12 cellular contexts compared by ENCODE assay signal in the genomic region with DNA sequence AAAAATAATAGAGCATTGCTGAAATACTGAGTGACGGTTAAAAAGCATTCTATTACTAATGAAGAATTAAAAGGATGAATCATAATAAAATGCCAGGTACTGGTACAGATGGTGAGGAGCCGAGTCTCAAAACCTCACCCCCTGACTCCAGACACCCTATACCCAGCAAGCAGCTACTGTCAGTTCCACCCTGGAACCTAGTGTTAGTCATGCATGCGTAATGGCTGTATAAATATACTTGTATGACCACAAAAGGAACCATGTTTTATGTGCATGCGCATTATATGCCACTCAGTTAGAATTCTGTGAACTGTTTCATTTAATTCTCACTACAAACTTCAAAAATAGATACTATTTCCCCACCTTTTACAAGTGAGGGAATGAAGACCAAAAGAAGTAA.
"Had no signal": no experiment of that assay in that cellular context is flagged by ENCODE, and none has a peak within 500 bp of the region (broad histone marks: within the 10 kb centered on the region; RNA-seq: fewer than 3 reads in every experiment).

No MANE protein-coding gene starts in this region.

- H3K4me3 ChIP-seq: colonic mucosa had no signal

- H3K27me3 ChIP-seq: colonic mucosa had no signal

- H3K27me3 Mint-ChIP-seq: activated CD8-positive, alpha-beta memory T cell treated with anti-CD3 and anti-CD28 coated beads, Interleukin-2, amount 10 ng/mL, durations not matched to agents 7 days and 5 days; activated naive CD4-positive, alpha-beta T cell treated with anti-CD3 and anti-CD28 coated beads, Interleukin-2, amount 10 ng/mL, durations not matched to agents 7 days and 5 days; natural killer cell treated with Interleukin-12 subunit alpha and Interleukin-12 subunit beta and Interleukin-15 and Interleukin-18, amount 100 ng/mL, for 72 hours had no signal

- H3K4me3 Mint-ChIP-seq: activated CD8-positive, alpha-beta memory T cell treated with anti-CD3 and anti-CD28 coated beads, Interleukin-2, amount 10 ng/mL, durations not matched to agents 7 days and 5 days; activated naive CD4-positive, alpha-beta T cell treated with anti-CD3 and anti-CD28 coated beads, Interleukin-2, amount 10 ng/mL, durations not matched to agents 7 days and 5 days; natural killer cell treated with Interleukin-12 subunit alpha and Interleukin-12 subunit beta and Interleukin-15 and Interleukin-18, amount 100 ng/mL, for 72 hours; stimulated activated effector memory CD8-positive, alpha-beta T cell treated with anti-CD3 and anti-CD28 coated beads, Interleukin-12 subunit alpha, Interleukin-12 subunit beta, amount 100 ng/mL, for 72 hours had no signal

- H3K9me3 Mint-ChIP-seq: activated naive CD4-positive, alpha-beta T cell treated with anti-CD3 and anti-CD28 coated beads, Interleukin-2, amount 10 ng/mL, durations not matched to agents 7 days and 5 days had no signal

- H3K36me3 ChIP-seq: colonic mucosa had no signal

- H3K4me1 ChIP-seq: colonic mucosa had no signal

- DNase-seq: activated CD4-positive, alpha-beta T cell treated with anti-CD3 and anti-CD28 coated beads, Interleukin-2, amount 50 U/mL, for 4 hours; activated CD8-positive, alpha-beta memory T cell treated with anti-CD3 and anti-CD28 coated beads, Interleukin-2, amount 10 ng/mL, durations not matched to agents 7 days and 5 days; activated naive CD4-positive, alpha-beta T cell treated with anti-CD3 and anti-CD28 coated beads, Interleukin-2, amount 10 ng/mL, durations not matched to agents 7 days and 5 days; activated T-cell treated with anti-CD3 and anti-CD28 coated beads, Interleukin-2, amount 50 U/mL, for 1 hour; caudate nucleus; colonic mucosa; head of caudate nucleus; stimulated activated CD4-positive, alpha-beta T cell treated with anti-CD3 and anti-CD28 coated beads, Interleukin-12 subunit alpha, Interleukin-12 subunit beta, amount 100 ng/mL, for 4 hours; stimulated activated CD4-positive, alpha-beta T cell treated with anti-CD3 and anti-CD28 coated beads, Interleukin-2, amount 100 ng/mL, for 24 hours had no signal

- H3K36me3 Mint-ChIP-seq: activated CD8-positive, alpha-beta memory T cell treated with anti-CD3 and anti-CD28 coated beads, Interleukin-2, amount 10 ng/mL, durations not matched to agents 7 days and 5 days; activated naive CD4-positive, alpha-beta T cell treated with anti-CD3 and anti-CD28 coated beads, Interleukin-2, amount 10 ng/mL, durations not matched to agents 7 days and 5 days; natural killer cell treated with Interleukin-12 subunit alpha and Interleukin-12 subunit beta and Interleukin-15 and Interleukin-18, amount 100 ng/mL, for 72 hours; stimulated activated effector memory CD8-positive, alpha-beta T cell treated with anti-CD3 and anti-CD28 coated beads, Interleukin-12 subunit alpha, Interleukin-12 subunit beta, amount 100 ng/mL, for 72 hours had no signal

- H3K27ac Mint-ChIP-seq: activated CD8-positive, alpha-beta memory T cell treated with anti-CD3 and anti-CD28 coated beads, Interleukin-2, amount 10 ng/mL, durations not matched to agents 7 days and 5 days; activated naive CD4-positive, alpha-beta T cell treated with anti-CD3 and anti-CD28 coated beads, Interleukin-2, amount 10 ng/mL, durations not matched to agents 7 days and 5 days; natural killer cell treated with Interleukin-12 subunit alpha and Interleukin-12 subunit beta and Interleukin-15 and Interleukin-18, amount 100 ng/mL, for 72 hours; stimulated activated effector memory CD8-positive, alpha-beta T cell treated with anti-CD3 and anti-CD28 coated beads, Interleukin-12 subunit alpha, Interleukin-12 subunit beta, amount 100 ng/mL, for 72 hours had no signal

- H3K27ac ChIP-seq: colonic mucosa had no signal

- H3K4me1 Mint-ChIP-seq: activated CD8-positive, alpha-beta memory T cell treated with anti-CD3 and anti-CD28 coated beads, Interleukin-2, amount 10 ng/mL, durations not matched to agents 7 days and 5 days; activated naive CD4-positive, alpha-beta T cell treated with anti-CD3 and anti-CD28 coated beads, Interleukin-2, amount 10 ng/mL, durations not matched to agents 7 days and 5 days; stimulated activated effector memory CD8-positive, alpha-beta T cell treated with anti-CD3 and anti-CD28 coated beads, Interleukin-12 subunit alpha, Interleukin-12 subunit beta, amount 100 ng/mL, for 72 hours had no signal

- H3K9me3 ChIP-seq: colonic mucosa had no signal

- ATAC-seq: activated CD4-positive, CD25-positive, alpha-beta regulatory T cell treated with anti-CD3 and anti-CD28 coated beads, Interleukin-2, amount 50 U/mL, for 24 hours; activated CD8-positive, alpha-beta memory T cell treated with anti-CD3 and anti-CD28 coated beads, Interleukin-2, amount 10 ng/mL, durations not matched to agents 7 days and 5 days; natural killer cell treated with Interleukin-12 subunit alpha and Interleukin-12 subunit beta and Interleukin-15 and Interleukin-18, amount 100 ng/mL, for 72 hours; stimulated activated effector memory CD8-positive, alpha-beta T cell treated with anti-CD3 and anti-CD28 coated beads, Interleukin-12 subunit alpha, Interleukin-12 subunit beta, amount 100 ng/mL, for 72 hours had no signal
